Comparison of ENCODE assay signal across 25 cellular contexts in the genomic region with DNA sequence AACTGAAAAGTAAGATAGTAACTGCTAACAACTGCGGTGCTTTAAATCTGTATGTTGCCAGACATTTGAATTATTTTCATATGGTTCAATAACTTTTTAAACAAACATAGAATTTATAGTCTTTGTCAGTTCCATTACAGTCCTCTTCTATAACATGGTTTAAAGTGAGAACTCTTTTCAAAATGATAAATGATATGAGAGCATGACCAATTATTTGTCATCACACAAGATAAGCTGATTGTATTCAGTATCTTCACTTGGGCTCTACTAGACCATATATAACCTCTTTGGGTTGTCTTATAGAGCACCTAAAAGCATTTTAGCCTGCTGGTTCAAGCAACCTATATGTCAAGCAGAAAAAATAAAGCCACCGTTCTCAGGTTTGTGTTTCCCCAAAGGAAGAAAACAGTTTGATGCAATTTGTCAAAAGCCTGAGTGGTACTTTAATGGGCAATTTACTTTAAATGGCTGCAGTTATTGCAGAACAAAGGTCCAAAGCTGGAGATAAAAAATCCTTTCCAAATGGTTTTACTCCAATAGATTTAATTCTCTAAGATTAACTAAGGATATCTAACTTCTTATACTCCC.
"Had no signal": no experiment of that assay in that cellular context is flagged by ENCODE, and none has a peak within 500 bp of the region (broad histone marks: within the 10 kb centered on the region; RNA-seq: fewer than 3 reads in every experiment).

No MANE protein-coding gene starts in this region.

- H3K27ac Mint-ChIP-seq: activated naive CD4-positive, alpha-beta T cell treated with anti-CD3 and anti-CD28 coated beads, Interleukin-2, amount 50 U/mL, for 72 hours; activated T-cell treated with anti-CD3 and anti-CD28 coated beads, Interleukin-2, amount 50 U/mL, for 24 hours; activated T-helper 17 cell treated with anti-CD3 and anti-CD28 coated beads, Interleukin-2, amount 50 U/mL, for 72 hours; brain; nephron progenitor cell; stimulated activated memory B cell treated with anti-CD40 and anti-IgM and Interleukin-4, amounts not matched to agents 10 μg/mL and 1 μg/mL and 100 μg/mL, for 72 hours; WTC11 had no signal

- H3K4me3 ChIP-seq: lower lobe of right lung, mucosa of descending colon, right lobe of liver, skin epidermis, stomach, suprapubic skin, tibial nerve had no signal

- H3K27me3 Mint-ChIP-seq: activated T-cell treated with anti-CD3 and anti-CD28 coated beads, Interleukin-2, amount 50 U/mL, for 24 hours; activated T-helper 17 cell treated with anti-CD3 and anti-CD28 coated beads, Interleukin-2, amount 50 U/mL, for 72 hours; brain; stimulated activated memory B cell treated with anti-CD40 and anti-IgM and Interleukin-4, amounts not matched to agents 10 μg/mL and 1 μg/mL and 100 μg/mL, for 72 hours had no signal

- H3K9me3 ChIP-seq: lower lobe of right lung, mucosa of descending colon, right lobe of liver, stomach, suprapubic skin, tibial nerve had no signal

- H3K4me1 Mint-ChIP-seq: activated T-helper 17 cell treated with anti-CD3 and anti-CD28 coated beads, Interleukin-2, amount 50 U/mL, for 72 hours; WTC11 had no signal

- H3K4me1 ChIP-seq: lower lobe of right lung, right lobe of liver, stomach, suprapubic skin, tibial nerve had no signal

- H3K4me3 Mint-ChIP-seq: activated T-cell treated with anti-CD3 and anti-CD28 coated beads, Interleukin-2, amount 50 U/mL, for 24 hours; activated T-helper 17 cell treated with anti-CD3 and anti-CD28 coated beads, Interleukin-2, amount 50 U/mL, for 72 hours; brain; nephron progenitor cell; stimulated activated memory B cell treated with anti-CD40 and anti-IgM and Interleukin-4, amounts not matched to agents 10 μg/mL and 1 μg/mL and 100 μg/mL, for 72 hours; WTC11 had no signal

- H3K36me3 Mint-ChIP-seq: activated naive CD4-positive, alpha-beta T cell treated with anti-CD3 and anti-CD28 coated beads, Interleukin-2, amount 50 U/mL, for 72 hours; brain; stimulated activated memory B cell treated with anti-CD40 and anti-IgM and Interleukin-4, amounts not matched to agents 10 μg/mL and 1 μg/mL and 100 μg/mL, for 72 hours; WTC11 had no signal

- H3K36me3 ChIP-seq: lower lobe of right lung, right lobe of liver, stomach, suprapubic skin, tibial nerve had no signal

- H3K27me3 ChIP-seq: right lobe of liver, stomach, suprapubic skin, tibial nerve had no signal

- DNase-seq: activated CD8-positive, alpha-beta memory T cell treated with anti-CD3 and anti-CD28 coated beads for 24 hours; activated CD8-positive, alpha-beta memory T cell treated with anti-CD3 and anti-CD28 coated beads, Interleukin-2, amount 50 U/mL, for 4 hours; activated T-cell treated with anti-CD3 and anti-CD28 coated beads, Interleukin-2, amount 50 U/mL, for 24 hours; aorta; caudate nucleus; dermis blood vessel endothelial cell; effector CD8-positive, alpha-beta T cell; foreskin melanocyte; kidney; lower lobe of right lung; mesendoderm; mucosa of descending colon; nephron progenitor cell; nucleus accumbens; posterior cingulate gyrus; right lobe of liver; stomach had no signal

- H3K9me3 Mint-ChIP-seq: activated naive CD4-positive, alpha-beta T cell treated with anti-CD3 and anti-CD28 coated beads, Interleukin-2, amount 50 U/mL, for 72 hours; activated T-cell treated with anti-CD3 and anti-CD28 coated beads, Interleukin-2, amount 50 U/mL, for 24 hours; activated T-helper 17 cell treated with anti-CD3 and anti-CD28 coated beads, Interleukin-2, amount 50 U/mL, for 72 hours; brain; nephron progenitor cell; stimulated activated memory B cell treated with anti-CD40 and anti-IgM and Interleukin-4, amounts not matched to agents 10 μg/mL and 1 μg/mL and 100 μg/mL, for 72 hours; WTC11 had no signal

- H3K27ac ChIP-seq: lower lobe of right lung, right lobe of liver, skin epidermis, stomach, suprapubic skin, tibial nerve had no signal
